In the genomic region with DNA sequence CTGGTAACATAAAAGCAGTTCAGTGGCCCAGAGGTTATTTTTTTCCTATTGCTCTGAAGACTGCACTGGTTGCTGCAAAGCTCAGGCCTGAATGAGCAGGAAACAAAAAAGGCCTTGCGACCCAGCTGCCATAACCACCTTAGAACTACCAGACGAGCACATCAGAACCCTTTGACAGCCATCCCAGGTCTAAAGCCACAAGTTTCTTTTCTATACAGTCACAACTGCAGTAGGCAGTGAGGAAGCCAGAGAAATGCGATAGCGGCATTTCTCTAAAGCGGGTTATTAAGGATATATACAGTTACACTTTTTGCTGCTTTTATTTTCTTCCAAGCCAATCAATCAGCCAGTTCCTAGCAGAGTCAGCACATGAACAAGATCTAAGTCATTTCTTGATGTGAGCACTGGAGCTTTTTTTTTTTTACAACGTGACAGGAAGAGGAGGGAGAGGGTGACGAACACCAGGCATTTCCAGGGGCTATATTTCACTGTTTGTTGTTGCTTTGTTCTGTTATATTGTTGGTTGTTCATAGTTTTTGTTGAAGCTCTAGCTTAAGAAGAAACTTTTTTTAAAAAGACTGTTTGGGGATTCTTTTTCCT, we compare ENCODE assay signal across 13 cellular contexts. TPM values are rescaled to one million over a fixed set of nuclear protein-coding genes. Genes with fewer than 3 reads are reported as not detected.
DNase-seq lines count a peak whose midpoint lies in the region; ATAC-seq and TF ChIP-seq lines count a peak whose summit lies in the region.
"Had no signal": no experiment of that assay in that cellular context is flagged by ENCODE, and none has a peak within 500 bp of the region (broad histone marks: within the 10 kb centered on the region; RNA-seq: fewer than 3 reads in every experiment).

No MANE protein-coding gene starts in this region.

- H3K36me3 ChIP-seq in cardiac muscle cell (peaks cover 3% of the 10 kb centered on the region), neural progenitor cell (no peaks in the 10 kb centered on the region)
- H3K36me3 ChIP-seq: BE2C had no signal

- H3K79me2 ChIP-seq in neural progenitor cell (ENCODE audit: low read depth) = no peaks in the 10 kb centered on the region

- H3K9me3 Mint-ChIP-seq in activated T-helper 1 cell treated with anti-CD3 and anti-CD28 coated beads, Interleukin-12 subunit alpha, Interleukin-12 subunit beta, Interleukin-2, Interleukin-4 antibody, amounts not matched to agents 30 ng/mL and 10 ng/mL and 1 ng/mL, durations not matched to agents 14 hours and 24 hours and 36 hours = no peaks in the 10 kb centered on the region
- H3K9me3 Mint-ChIP-seq in immature natural killer cell = no peaks in the 10 kb centered on the region
- no peaks in the 10 kb centered on the region for H3K9me3 Mint-ChIP-seq in stimulated activated naive CD8-positive, alpha-beta T cell treated with anti-CD3 and anti-CD28 coated beads, Interleukin-15, amount 100 ng/mL, for 72 hours
- H3K9me3 Mint-ChIP-seq in neural progenitor cell = no peaks in the 10 kb centered on the region
- H3K9me3 Mint-ChIP-seq: H9 had no signal

- H3K27me3 Mint-ChIP-seq in activated T-helper 1 cell treated with anti-CD3 and anti-CD28 coated beads, Interleukin-12 subunit alpha, Interleukin-12 subunit beta, Interleukin-2, Interleukin-4 antibody, amounts not matched to agents 30 ng/mL and 10 ng/mL and 1 ng/mL, durations not matched to agents 14 hours and 24 hours and 36 hours (ENCODE audit: insufficient read depth) = no peaks in the 10 kb centered on the region
- H3K27me3 Mint-ChIP-seq in immature natural killer cell (ENCODE audit: low read depth in 3 of 3) (peaks cover 0 to 2% (median 0%) of the 10 kb centered on the region in 3 donors), neural progenitor cell (ENCODE audit: insufficient read depth, low read depth) (no peaks in the 10 kb centered on the region)
- no peaks in the 10 kb centered on the region for H3K27me3 Mint-ChIP-seq in stimulated activated naive CD8-positive, alpha-beta T cell treated with anti-CD3 and anti-CD28 coated beads, Interleukin-15, amount 100 ng/mL, for 72 hours

- peak; percentile 29 to 44 for DNase-seq in cardiac muscle cell (ENCODE audit: low read depth in 1 of 2, low spot score in 1 of 2)
- DNase-seq in Right ventricle myocardium inferior (ENCODE audit: missing footprints) = no peak
- peak; percentile 1 for DNase-seq in activated T-helper 1 cell treated with anti-CD3 and anti-CD28 coated beads, Interleukin-12 subunit alpha, Interleukin-12 subunit beta, Interleukin-2, Interleukin-4 antibody, amounts not matched to agents 30 ng/mL and 10 ng/mL and 1 ng/mL, durations not matched to agents 14 hours and 24 hours and 36 hours (ENCODE audit: low spot score)
- peak; percentile 15 to 27 (median 18) for DNase-seq in immature natural killer cell
- no peak for DNase-seq in stimulated activated naive CD8-positive, alpha-beta T cell treated with anti-CD3 and anti-CD28 coated beads, Interleukin-15, amount 100 ng/mL, for 72 hours
- DNase-seq in neural progenitor cell (ENCODE audit: low spot score) = no peak
- no peak for DNase-seq in NCI-H146 treated with DMSO at 0.1 percent for 48 hours (lab: John Stamatoyannopoulos, UW; ENCODE audit: unreplicated experiment)
- DNase-seq: BE2C; effector CD8-positive, alpha-beta T cell; H9; kidney glomerular epithelial cell; NCI-H774 had no signal

- peak overlapping the region; percentile 55 for H3K4me3 Mint-ChIP-seq in activated T-helper 1 cell treated with anti-CD3 and anti-CD28 coated beads, Interleukin-12 subunit alpha, Interleukin-12 subunit beta, Interleukin-2, Interleukin-4 antibody, amounts not matched to agents 30 ng/mL and 10 ng/mL and 1 ng/mL, durations not matched to agents 14 hours and 24 hours and 36 hours
- H3K4me3 Mint-ChIP-seq in immature natural killer cell (peak overlapping the region; percentile 63 to 81 (median 73)), neural progenitor cell (no peak overlapping the region)
- peak overlapping the region; percentile 23 to 54 for H3K4me3 Mint-ChIP-seq in stimulated activated naive CD8-positive, alpha-beta T cell treated with anti-CD3 and anti-CD28 coated beads, Interleukin-15, amount 100 ng/mL, for 72 hours
- H3K4me3 Mint-ChIP-seq: H9 had no signal

- H3K4me1 ChIP-seq in cardiac muscle cell (ENCODE audit: low read depth) (peaks cover 18% of the 10 kb centered on the region), neural progenitor cell (no peaks in the 10 kb centered on the region)
- H3K4me1 ChIP-seq: BE2C had no signal

- H3K27ac Mint-ChIP-seq in activated T-helper 1 cell treated with anti-CD3 and anti-CD28 coated beads, Interleukin-12 subunit alpha, Interleukin-12 subunit beta, Interleukin-2, Interleukin-4 antibody, amounts not matched to agents 30 ng/mL and 10 ng/mL and 1 ng/mL, durations not matched to agents 14 hours and 24 hours and 36 hours = peak overlapping the region; percentile 64
- H3K27ac Mint-ChIP-seq in immature natural killer cell = peak overlapping the region; percentile 82 to 88 (median 86)
- H3K27ac Mint-ChIP-seq in stimulated activated naive CD8-positive, alpha-beta T cell treated with anti-CD3 and anti-CD28 coated beads, Interleukin-15, amount 100 ng/mL, for 72 hours = peak overlapping the region; percentile 23 to 44
- no peak overlapping the region for H3K27ac Mint-ChIP-seq in neural progenitor cell

- no peak overlapping the region for H2AFZ ChIP-seq in neural progenitor cell (replicated peaks)

- TF ChIP-seq CTCF in cardiac muscle cell (IDR thresholded peaks at IDR 0.05; ENCODE audit: low read depth, low read length) (no peak), neural progenitor cell (IDR thresholded peaks at IDR 0.05) (no peak)

- no peak for ATAC-seq in Right ventricle myocardium inferior
- ATAC-seq in stimulated activated naive CD8-positive, alpha-beta T cell treated with anti-CD3 and anti-CD28 coated beads, Interleukin-15, amount 100 ng/mL, for 72 hours = peak; percentile 64
- ATAC-seq in esophagus mucosa = no peak

- H3F3A ChIP-seq in neural progenitor cell (ENCODE audit: low read depth) = no peaks in the 10 kb centered on the region

- H3K36me3 Mint-ChIP-seq in activated T-helper 1 cell treated with anti-CD3 and anti-CD28 coated beads, Interleukin-12 subunit alpha, Interleukin-12 subunit beta, Interleukin-2, Interleukin-4 antibody, amounts not matched to agents 30 ng/mL and 10 ng/mL and 1 ng/mL, durations not matched to agents 14 hours and 24 hours and 36 hours (ENCODE audit: low read depth) = peaks cover 23% of the 10 kb centered on the region
- H3K36me3 Mint-ChIP-seq in immature natural killer cell (peaks cover 18 to 47% (median 24%) of the 10 kb centered on the region in 3 donors), neural progenitor cell (peaks cover 29% of the 10 kb centered on the region)

- intact Hi-C loops in Right ventricle myocardium inferior (cut with DNase I) = no loop called here
- intact Hi-C loops in activated T-helper 1 cell treated with anti-CD3 and anti-CD28 coated beads, Interleukin-12 subunit alpha, Interleukin-12 subunit beta, Interleukin-2, Interleukin-4 antibody, amounts not matched to agents 30 ng/mL and 10 ng/mL and 1 ng/mL, durations not matched to agents 14 hours and 24 hours and 36 hours (cut with micrococcal nuclease) = no loop called here

- H3K4me3 ChIP-seq in cardiac muscle cell (no peak overlapping the region), neural progenitor cell (no peak overlapping the region)

- H3K27ac ChIP-seq in cardiac muscle cell (peak overlapping the region; percentile 3), neural progenitor cell (no peak overlapping the region)

- no peaks in the 10 kb centered on the region for H4K20me1 ChIP-seq in neural progenitor cell (ENCODE audit: low read depth)

- peaks cover 17% of the 10 kb centered on the region for H3K4me1 Mint-ChIP-seq in activated T-helper 1 cell treated with anti-CD3 and anti-CD28 coated beads, Interleukin-12 subunit alpha, Interleukin-12 subunit beta, Interleukin-2, Interleukin-4 antibody, amounts not matched to agents 30 ng/mL and 10 ng/mL and 1 ng/mL, durations not matched to agents 14 hours and 24 hours and 36 hours (ENCODE audit: low read depth)
- H3K4me1 Mint-ChIP-seq in immature natural killer cell (peaks cover 22 to 42% of the 10 kb centered on the region in 2 donors), neural progenitor cell (no peaks in the 10 kb centered on the region)
- peaks cover 10% of the 10 kb centered on the region for H3K4me1 Mint-ChIP-seq in stimulated activated naive CD8-positive, alpha-beta T cell treated with anti-CD3 and anti-CD28 coated beads, Interleukin-15, amount 100 ng/mL, for 72 hours
- H3K4me1 Mint-ChIP-seq: H9 had no signal

- H3K4me2 ChIP-seq in neural progenitor cell = no peak overlapping the region

- no peak overlapping the region for H3K9ac ChIP-seq in neural progenitor cell

- no peaks in the 10 kb centered on the region for H3K9me3 ChIP-seq in cardiac muscle cell (ENCODE audit: low read depth)
- no peaks in the 10 kb centered on the region for H3K9me3 ChIP-seq in neural progenitor cell (ENCODE audit: low read depth)
- H3K9me3 ChIP-seq: BE2C had no signal

- H3K27me3 ChIP-seq in cardiac muscle cell (no peaks in the 10 kb centered on the region), neural progenitor cell (no peaks in the 10 kb centered on the region)
- H3K27me3 ChIP-seq: BE2C had no signal

RNA-seq across cellular contexts. Expression of a gene that starts 48.8 kb away (rescaled TPM):
- total RNA-seq in cardiac muscle cell = 17.3 and 23.0 TPM in 2 replicates
- polyA plus RNA-seq in cardiac muscle cell = 7.1 and 10.8 TPM in 2 replicates
- total RNA-seq in Right ventricle myocardium inferior = 36.0 TPM
- 14.0 and 14.9 TPM in 2 replicates for total RNA-seq in activated T-helper 1 cell treated with anti-CD3 and anti-CD28 coated beads, Interleukin-12 subunit alpha, Interleukin-12 subunit beta, Interleukin-2, Interleukin-4 antibody, amounts not matched to agents 30 ng/mL and 10 ng/mL and 1 ng/mL, durations not matched to agents 14 hours and 24 hours and 36 hours
- 1 to 10 TPM; 2.5 to 6.8 (median 2.8) TPM for polyA plus RNA-seq in immature natural killer cell
- 51.9 and 70.7 TPM in 2 replicates for total RNA-seq in neural progenitor cell (ENCODE audit: low replicate concordance)
- total RNA-seq in esophagus mucosa = 19.8 TPM

Comparison
In these comparisons a context has a peak if more than half of its experiments do, and no peak if none do; other contexts are left out.
1. DNase-seq: peak in cardiac muscle cell (2 of 2), activated T-helper 1 cell treated with anti-CD3 and anti-CD28 coated beads, Interleukin-12 subunit alpha, Interleukin-12 subunit beta, Interleukin-2, Interleukin-4 antibody, amounts not matched to agents 30 ng/mL and 10 ng/mL and 1 ng/mL, durations not matched to agents 14 hours and 24 hours and 36 hours (single experiment) and immature natural killer cell (3 of 3); none in Right ventricle myocardium inferior (single experiment), stimulated activated naive CD8-positive, alpha-beta T cell treated with anti-CD3 and anti-CD28 coated beads, Interleukin-15, amount 100 ng/mL, for 72 hours (0 of 2), neural progenitor cell (single experiment) and NCI-H146 treated with DMSO at 0.1 percent for 48 hours (single experiment).